In genomic region chr12:104138747-104139186, GRCh38 we compare ENCODE assay signal across 8 cellular contexts. TPM values are rescaled to one million over a fixed set of nuclear protein-coding genes. Genes with fewer than 3 reads are reported as not detected.
DNase-seq lines count a peak whose midpoint lies in the region; ATAC-seq, FAIRE-seq and TF ChIP-seq lines count a peak whose summit lies in the region.

No MANE protein-coding gene starts in this region.

- ATAC-seq in GM21528 (IDR thresholded peaks at IDR 0.05; ENCODE audit: low FRiP score, unreplicated experiment) = no peak

- intact Hi-C loops in colonic mucosa (cut with DNase I) = no loop called here

- H3K9me3 ChIP-seq in colonic mucosa = no peaks in the 10 kb centered on the region
- H3K9me3 ChIP-seq in mononuclear cell (ENCODE audit: low read depth, low read length) = no peaks in the 10 kb centered on the region
- no peaks in the 10 kb centered on the region for H3K9me3 ChIP-seq in small intestine (ENCODE audit: control insufficient read depth, low read depth)

- in situ Hi-C loops in ACHN (cut with HindIII; ENCODE audit: low pct_ligation_motif_present, low pct_unique_long_range_greater_than_20kb, low sequenced_read_pairs) = no loop called here

- TF ChIP-seq CTCF in colonic mucosa (IDR thresholded peaks at IDR 0.05) = no peak

- DNase-seq in AG08395 (ENCODE audit: low spot score) (peak; percentile 23), colonic mucosa (no peak), amniotic stem cell (lab: John Stamatoyannopoulos, UW) (no peak), ACHN (no peak), small intestine (no peak)
- DNase-seq in Jurkat, Clone E6-1 (ENCODE audit: low read depth, low spot score) = no peak

- H3K36me3 ChIP-seq in colonic mucosa = no peaks in the 10 kb centered on the region
- H3K36me3 ChIP-seq in small intestine (ENCODE audit: control insufficient read depth in 2 of 2, insufficient read depth in 2 of 2, low read length in 2 of 2) = no peaks in the 10 kb centered on the region

- 74 to 94% (median 93%) methylated on average over 7 to 9 of the region's 9 CpGs for WGBS in small intestine, 3 donors

- no peaks in the 10 kb centered on the region for H3K4me1 ChIP-seq in colonic mucosa
- peaks cover 20% of the 10 kb centered on the region for H3K4me1 ChIP-seq in mononuclear cell (ENCODE audit: insufficient read depth, low read length)
- H3K4me1 ChIP-seq in small intestine (ENCODE audit: control insufficient read depth in 2 of 2, insufficient read depth in 1 of 2, low read depth in 1 of 2, low read length in 1 of 2) = peaks cover 0 to 2% of the 10 kb centered on the region in 2 donors

- no peak for FAIRE-seq in small intestine (lab: Jason Lieb, UNC)

- H3K27me3 ChIP-seq in colonic mucosa = no peaks in the 10 kb centered on the region
- peaks cover 2% of the 10 kb centered on the region for H3K27me3 ChIP-seq in mononuclear cell (ENCODE audit: insufficient read depth, low read length)
- H3K27me3 ChIP-seq in small intestine (ENCODE audit: control insufficient read depth in 2 of 2, insufficient read depth in 2 of 2, low read length in 2 of 2) = no peaks in the 10 kb centered on the region

- peak overlapping the region; percentile 66 for H3K27ac ChIP-seq in colonic mucosa
- H3K27ac ChIP-seq in small intestine (ENCODE audit: low read depth in 1 of 2, low read length in 1 of 2) = peak overlapping the region in 1 of 2 donors; percentile 78

- H3K9ac ChIP-seq in colonic mucosa (ENCODE audit: low read depth in 2 of 2, low read length in 2 of 2) = peak overlapping the region; percentile 43 to 66

- H3K4me3 ChIP-seq in Jurkat, Clone E6-1 (ENCODE audit: low read length) = peak overlapping the region; percentile 40
- H3K4me3 ChIP-seq in colonic mucosa = peak overlapping the region; percentile 31
- H3K4me3 ChIP-seq in mononuclear cell (ENCODE audit: low read length) = peak overlapping the region; percentile 25
- peak overlapping the region in 1 of 2 donors; percentile 30 for H3K4me3 ChIP-seq in small intestine (ENCODE audit: low read depth in 1 of 2, low read length in 2 of 2)

RNA-seq across cellular contexts. Expression of gene NFYB, which starts 0.8 kb away (rescaled TPM):
- 67.2 TPM for polyA plus RNA-seq in Jurkat, Clone E6-1 (2012; ENCODE audit: insufficient read depth, insufficient read length)
- total RNA-seq in colonic mucosa (10 to 100 TPM; 15.6 to 19.8 TPM), mononuclear cell (14.1 TPM)
- polyA plus RNA-seq in small intestine = 10 to 100 TPM; 14.1 to 18.0 (median 15.4) TPM
